9 cellular contexts compared by ENCODE assay signal in genomic region chr1:181987996-181988395, GRCh38.
"Had no signal": no experiment of that assay in that cellular context is flagged by ENCODE, and none has a peak within 500 bp of the region (broad histone marks: within the 10 kb centered on the region; RNA-seq: fewer than 3 reads in every experiment).

No MANE protein-coding gene starts in this region.

- FAIRE-seq: H54, HepG2 had no signal

- H3K4me3 ChIP-seq: HAP-1 had no signal

- DNase-seq: GOT3, HFFc6, KG1 had no signal

- H3K36me3 Mint-ChIP-seq: IgD-negative memory B cell had no signal

- H3K4me1 ChIP-seq: HAP-1 had no signal

- H3K9me3 ChIP-seq: HAP-1 had no signal

- H3K27ac ChIP-seq: HL-60 had no signal

- H3K4me1 Mint-ChIP-seq: IgD-negative memory B cell had no signal

- H3K9me3 Mint-ChIP-seq: IgD-negative memory B cell had no signal

- H3K4me3 Mint-ChIP-seq: HFFc6, IgD-negative memory B cell had no signal

- ATAC-seq: HCT116, HepG2 had no signal

- H3K27ac Mint-ChIP-seq: HFFc6, IgD-negative memory B cell had no signal

- H3K36me3 ChIP-seq: HAP-1 had no signal
